In genomic region chr13:113919761-113920160, GRCh38 we compare ENCODE assay signal across 22 cellular contexts. TPM values are rescaled to one million over a fixed set of nuclear protein-coding genes. Genes with fewer than 3 reads are reported as not detected.
"Had no signal": no experiment of that assay in that cellular context is flagged by ENCODE, and none has a peak within 500 bp of the region (broad histone marks: within the 10 kb centered on the region; RNA-seq: fewer than 3 reads in every experiment).

No MANE protein-coding gene starts in this region.

- H3K27ac Mint-ChIP-seq: activated CD4-positive, alpha-beta T cell treated with anti-CD3 and anti-CD28 coated beads for 36 hours; activated CD8-positive, alpha-beta T cell treated with anti-CD3 and anti-CD28 coated beads for 36 hours; activated T-helper 1 cell treated with anti-CD3 and anti-CD28 coated beads, Interleukin-12 subunit alpha, Interleukin-12 subunit beta, Interleukin-2, Interleukin-4 antibody, amounts not matched to agents 30 ng/mL and 10 ng/mL and 1 ng/mL, durations not matched to agents 14 hours and 24 hours and 36 hours; neural progenitor cell; stimulated activated naive B cell treated with anti-CD40 and anti-IgM and Interleukin-4, amounts not matched to agents 10 μg/mL and 1 μg/mL and 100 μg/mL, for 72 hours had no signal

- H3K4me3 ChIP-seq: left ventricle myocardium inferior, neural progenitor cell, pancreas, spleen, tibial nerve, vagina had no signal

- H3K4me1 Mint-ChIP-seq: activated CD4-positive, alpha-beta T cell treated with anti-CD3 and anti-CD28 coated beads for 36 hours; stimulated activated naive B cell treated with anti-CD40 and anti-IgM and Interleukin-4, amounts not matched to agents 10 μg/mL and 1 μg/mL and 100 μg/mL, for 72 hours had no signal

- H3K36me3 Mint-ChIP-seq: neural progenitor cell had no signal

- H3K36me3 ChIP-seq: brain microvascular endothelial cell, left ventricle myocardium inferior, neural progenitor cell, pancreas, spleen, tibial nerve, vagina had no signal

- H3K4me3 Mint-ChIP-seq: activated CD4-positive, alpha-beta T cell treated with anti-CD3 and anti-CD28 coated beads for 36 hours; activated CD8-positive, alpha-beta T cell treated with anti-CD3 and anti-CD28 coated beads for 36 hours; activated T-helper 1 cell treated with anti-CD3 and anti-CD28 coated beads, Interleukin-12 subunit alpha, Interleukin-12 subunit beta, Interleukin-2, Interleukin-4 antibody, amounts not matched to agents 30 ng/mL and 10 ng/mL and 1 ng/mL, durations not matched to agents 14 hours and 24 hours and 36 hours; neural progenitor cell; stimulated activated naive B cell treated with anti-CD40 and anti-IgM and Interleukin-4, amounts not matched to agents 10 μg/mL and 1 μg/mL and 100 μg/mL, for 72 hours had no signal

- H3K27me3 ChIP-seq: neural progenitor cell, pancreas, vagina had no signal

- DNase-seq: activated CD4-positive, alpha-beta T cell treated with anti-CD3 and anti-CD28 coated beads for 36 hours; activated CD8-positive, alpha-beta T cell treated with anti-CD3 and anti-CD28 coated beads for 36 hours; activated naive CD4-positive, alpha-beta T cell; anterior cingulate cortex; brain microvascular endothelial cell; central memory CD4-positive, alpha-beta T cell; kidney; left ventricle myocardium inferior; mammary epithelial cell; spleen; stimulated activated CD4-positive, alpha-beta T cell treated with anti-CD3 and anti-CD28 coated beads, Interleukin-4, amount 100 ng/mL, for 4 hours; stimulated activated naive B cell treated with anti-CD40 and anti-IgM and Interleukin-4, amounts not matched to agents 10 μg/mL and 1 μg/mL and 100 μg/mL, for 72 hours; substantia nigra; SW 1271; T-helper 2 cell had no signal

- ATAC-seq: activated CD4-positive, alpha-beta T cell treated with anti-CD3 and anti-CD28 coated beads for 36 hours; activated CD8-positive, alpha-beta T cell treated with anti-CD3 and anti-CD28 coated beads for 36 hours; pancreas; stimulated activated naive B cell treated with anti-CD40 and anti-IgM and Interleukin-4, amounts not matched to agents 10 μg/mL and 1 μg/mL and 100 μg/mL, for 72 hours had no signal

- H3K4me1 ChIP-seq: left ventricle myocardium inferior, neural progenitor cell, pancreas, spleen, tibial nerve had no signal

- H3K27ac ChIP-seq: brain microvascular endothelial cell, left ventricle myocardium inferior, neural progenitor cell, pancreas, spleen, tibial nerve, vagina, VCaP had no signal

- H3K9me3 ChIP-seq: pancreas, vagina had no signal

RNA-seq across cellular contexts. Expression of gene C13orf46, which starts 54.1 kb away (rescaled TPM):
- total RNA-seq: epithelial cell of proximal tubule, vagina had no signal
